ENCODE assay signal across 16 cellular contexts in the genomic region with DNA sequence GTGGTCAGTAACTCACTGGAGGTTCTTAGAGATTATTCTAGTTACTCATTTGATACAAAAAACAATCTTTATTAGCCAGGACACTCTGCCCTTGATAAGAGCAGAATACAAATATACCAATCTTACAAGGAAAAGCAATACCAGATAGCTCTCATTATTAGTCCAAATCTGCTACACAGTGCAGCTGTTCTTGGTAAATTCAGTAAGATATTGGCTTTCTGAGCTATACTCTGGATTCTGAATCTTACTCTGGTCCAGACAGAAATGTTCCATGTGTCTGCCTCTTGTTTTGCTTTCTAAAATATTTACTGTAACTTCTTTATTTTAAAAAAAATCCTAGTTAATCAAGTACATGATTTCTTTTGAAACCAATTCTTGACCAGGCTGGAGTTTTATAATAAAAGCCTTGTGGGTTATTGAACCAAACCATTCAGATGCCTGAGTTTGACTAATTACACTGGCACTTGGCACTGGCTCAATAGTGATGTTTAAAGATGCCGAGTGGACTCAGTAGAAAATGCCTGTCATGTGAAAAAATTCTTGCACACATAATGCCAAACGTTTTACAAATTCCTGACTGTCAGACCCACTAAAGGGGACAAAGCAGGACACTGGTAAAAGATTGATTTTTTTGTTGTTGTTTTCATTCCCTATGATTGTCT.
A peak's percentile ranks its signal among the peaks of the same experiment; 100 is the strongest.
DNase-seq lines count a peak whose midpoint lies in the region; ATAC-seq and TF ChIP-seq lines count a peak whose summit lies in the region.
"Had no signal": no experiment of that assay in that cellular context is flagged by ENCODE, and none has a peak within 500 bp of the region (broad histone marks: within the 10 kb centered on the region; RNA-seq: fewer than 3 reads in every experiment).

No MANE protein-coding gene starts in this region.

- peak overlapping the region; percentile 93 for H4K5ac ChIP-seq in IMR-90 (ENCODE audit: low read depth, low read length)

- H2BK120ac ChIP-seq in IMR-90 (ENCODE audit: low read depth, low read length): peak overlapping the region; percentile 86

- TF ChIP-seq CTCF in IMR-90 (conservative IDR thresholded peaks at IDR 0.05; ENCODE audit: low read depth, low read length) (no peak), choroid plexus epithelial cell (conservative IDR thresholded peaks at IDR 0.05; ENCODE audit: low read depth, low read length) (no peak)

- peaks cover 10% of the 10 kb centered on the region for H3K27me3 Mint-ChIP-seq in activated naive CD8-positive, alpha-beta T cell treated with anti-CD3 and anti-CD28 coated beads for 36 hours

- peak overlapping the region; percentile 83; the same call in 1 of the 2 replicates for H2BK20ac ChIP-seq in IMR-90 (ENCODE audit: low read depth, low read length)

- H3K9me3 Mint-ChIP-seq in activated naive CD8-positive, alpha-beta T cell treated with anti-CD3 and anti-CD28 coated beads for 36 hours: no peaks in the 10 kb centered on the region
- H3K9me3 Mint-ChIP-seq: activated T-helper 1 cell treated with anti-CD3 and anti-CD28 coated beads, Interleukin-12 subunit alpha, Interleukin-12 subunit beta, Interleukin-2, Interleukin-4 antibody, amounts not matched to agents 30 ng/mL and 10 ng/mL and 1 ng/mL, durations not matched to agents 14 hours and 24 hours and 36 hours had no signal

- peak overlapping the region; percentile 55 for H4K91ac ChIP-seq in IMR-90 (ENCODE audit: insufficient read depth, low read depth, low read length)

- 0 out of 2 replicates have a peak, but pooled peaks cover 2% of the 10 kb centered on the region for H3K9me3 ChIP-seq in IMR-90 (ENCODE audit: control insufficient read depth, insufficient read depth, low read length)
- H3K9me3 ChIP-seq: ovary had no signal

- POLR2A ChIA-PET in IMR-90 (lab: Charles Lee; ENCODE audit: unreplicated experiment): interaction anchor here (0.5 kb wide), 1 partner anchor 9 kb away, joined by 3 read pairs; no protein-coding TSS in a partner anchor

- no peak overlapping the region for H2AK9ac ChIP-seq in IMR-90 (replicated peaks; ENCODE audit: low read depth, low read length, poor library complexity)

- H3K4me3 ChIP-seq in IMR-90 (ENCODE audit: insufficient read depth, low read depth, low read length) (no peak overlapping the region), choroid plexus epithelial cell (ENCODE audit: low read depth, low read length) (no peak overlapping the region)
- H3K4me3 ChIP-seq: ovary, SK-N-MC had no signal

- H3K14ac ChIP-seq in IMR-90 (replicated peaks; ENCODE audit: low read depth, low read length): peak overlapping the region; percentile 58

- no peaks in the 10 kb centered on the region for H3K36me3 ChIP-seq in IMR-90 (ENCODE audit: control insufficient read depth, insufficient read depth, low read length)
- H3K36me3 ChIP-seq: ovary had no signal

- H3K27ac Mint-ChIP-seq in activated naive CD8-positive, alpha-beta T cell treated with anti-CD3 and anti-CD28 coated beads for 36 hours: no peak overlapping the region
- H3K27ac Mint-ChIP-seq: activated T-helper 1 cell treated with anti-CD3 and anti-CD28 coated beads, Interleukin-12 subunit alpha, Interleukin-12 subunit beta, Interleukin-2, Interleukin-4 antibody, amounts not matched to agents 30 ng/mL and 10 ng/mL and 1 ng/mL, durations not matched to agents 14 hours and 24 hours and 36 hours had no signal

- peak overlapping the region; percentile 80; the same call in 1 of the 2 replicates for H3K9ac ChIP-seq in IMR-90 (ENCODE audit: low read depth, low read length)

- peaks cover 16% of the 10 kb centered on the region for H3K4me1 ChIP-seq in IMR-90 (ENCODE audit: control insufficient read depth, insufficient read depth, low read length)

- intact Hi-C loops in IMR-90 (cut with micrococcal nuclease): loop anchor here (5.0 kb wide), 2 partner anchors 61 to 241 kb away; a partner anchor contains a TSS

- no peak overlapping the region for H2AFZ ChIP-seq in IMR-90 (replicated peaks; ENCODE audit: low read length, poor library complexity)

- peak overlapping the region; percentile 1; the same call in 2 of the 3 replicates for H2BK15ac ChIP-seq in IMR-90 (ENCODE audit: low read depth, low read length)

- CTCF ChIA-PET in IMR-90 (lab: Yijun Ruan, JAX): interaction anchor here (0.6 to 2.9 kb wide), 3 partner anchors 14 to 90 kb away, joined by 3 to 9 read pairs (median 6); no protein-coding TSS in a partner anchor

- H3K27ac ChIP-seq in IMR-90 (ENCODE audit: insufficient read depth, low read length): peak overlapping the region; percentile 90
- H3K27ac ChIP-seq: HL-60, ovary, SK-N-MC had no signal

- H3K56ac ChIP-seq in IMR-90 (ENCODE audit: extremely low read depth, insufficient read depth, low read length): peak overlapping the region; percentile 52

- ATAC-seq in IMR-90 (ENCODE audit: low read depth): no peak
- ATAC-seq in HG02840 (IDR thresholded peaks at IDR 0.05; ENCODE audit: low FRiP score, unreplicated experiment): no peak
- ATAC-seq in HG03045 (IDR thresholded peaks at IDR 0.05; ENCODE audit: unreplicated experiment): no peak
- ATAC-seq in HG03095 (IDR thresholded peaks at IDR 0.05; ENCODE audit: unreplicated experiment): no peak
- ATAC-seq: stimulated activated naive CD8-positive, alpha-beta T cell treated with anti-CD3 and anti-CD28 coated beads, Interleukin-15, Interleukin-2, amounts not matched to agents 100 U/mL and 50 U/mL, for 24 hours had no signal

- H3K4me1 Mint-ChIP-seq in activated naive CD8-positive, alpha-beta T cell treated with anti-CD3 and anti-CD28 coated beads for 36 hours: no peaks in the 10 kb centered on the region

- H3K18ac ChIP-seq in IMR-90 (ENCODE audit: low read depth, low read length): peak overlapping the region; percentile 97

- peak overlapping the region; percentile 62; the same call in 1 of the 2 replicates for H3K23ac ChIP-seq in IMR-90 (ENCODE audit: low read depth, low read length)

- H2AK5ac ChIP-seq in IMR-90 (ENCODE audit: low read depth, low read length): no peak overlapping the region

- no CpG with 5 or more reads among the region's 2 CpGs for WGBS in IMR-90 (ENCODE audit: extremely low coverage in 2 of 2, insufficient read length in 1 of 2), 2 experiments

- no TSS peak for BruUV-seq in IMR-90 (replicated peaks; lab: Mats Ljungman, UMichigan)

- no peak for TF ChIP-seq RAD21 in IMR-90 (IDR thresholded peaks at IDR 0.05; ENCODE audit: low read length)

- H3K79me1 ChIP-seq in IMR-90 (ENCODE audit: low read depth in 1 of 2, low read length in 2 of 2): no peaks in the 10 kb centered on the region

- peak overlapping the region; percentile 92 for H2BK5ac ChIP-seq in IMR-90 (ENCODE audit: low read depth, low read length, poor library complexity, severe bottlenecking)

- peak overlapping the region; percentile 71 to 74; a peak in 3 of 4 replicates for H4K8ac ChIP-seq in IMR-90 (ENCODE audit: low read depth in 2 of 2, low read length in 2 of 2)

- H3K9me1 ChIP-seq in IMR-90 (ENCODE audit: insufficient read depth, low read length): peaks cover 3% of the 10 kb centered on the region; the same call in 1 of the 2 replicates

- H3K4me2 ChIP-seq in IMR-90 (ENCODE audit: low read depth, low read length): peak overlapping the region; percentile 53; the same call in 1 of the 2 replicates

- no peaks in the 10 kb centered on the region for H3K27me3 ChIP-seq in IMR-90 (ENCODE audit: control insufficient read depth, insufficient read depth, low read length)
- H3K27me3 ChIP-seq: ovary had no signal

- H3K4ac ChIP-seq in IMR-90 (ENCODE audit: low read depth, low read length): peak overlapping the region; percentile 62; the same call in 1 of the 2 replicates

- no peaks in the 10 kb centered on the region for H4K20me1 ChIP-seq in IMR-90 (ENCODE audit: insufficient read depth, low read length)

- no peaks in the 10 kb centered on the region for H3K36me3 Mint-ChIP-seq in activated naive CD8-positive, alpha-beta T cell treated with anti-CD3 and anti-CD28 coated beads for 36 hours

- no peak for TF ChIP-seq POLR2A in IMR-90 (IDR thresholded peaks at IDR 0.05; ENCODE audit: low read depth, low read length)

- in situ Hi-C loops in IMR-90 (cut with MboI; ENCODE audit: low sequenced_read_pairs): no loop called here

- DNase-seq in COLO829 (ENCODE audit: low spot score) (peak; percentile 18), IMR-90 (peak; percentile 47), choroid plexus epithelial cell (ENCODE audit: low read depth) (peak; percentile 77), myocyte (ENCODE audit: low read depth) (peak; percentile 85)
- no peak for DNase-seq in activated naive CD8-positive, alpha-beta T cell treated with anti-CD3 and anti-CD28 coated beads for 36 hours
- DNase-seq: caudate nucleus; NCI-H1417 treated with DMSO at 0.1 percent for 48 hours; ovary; stimulated activated CD4-positive, alpha-beta T cell treated with anti-CD3 and anti-CD28 coated beads, Interleukin-2, amount 100 ng/mL, for 24 hours; stimulated activated naive CD8-positive, alpha-beta T cell treated with anti-CD3 and anti-CD28 coated beads, Interleukin-15, Interleukin-2, amounts not matched to agents 100 U/mL and 50 U/mL, for 24 hours had no signal

- H3K4me3 Mint-ChIP-seq in activated naive CD8-positive, alpha-beta T cell treated with anti-CD3 and anti-CD28 coated beads for 36 hours: no peak overlapping the region
- H3K4me3 Mint-ChIP-seq: activated T-helper 1 cell treated with anti-CD3 and anti-CD28 coated beads, Interleukin-12 subunit alpha, Interleukin-12 subunit beta, Interleukin-2, Interleukin-4 antibody, amounts not matched to agents 30 ng/mL and 10 ng/mL and 1 ng/mL, durations not matched to agents 14 hours and 24 hours and 36 hours had no signal

- dilution Hi-C loops in IMR-90 (cut with HindIII; ENCODE audit: low sequenced_read_pairs, unreplicated experiment): no loop called here

TF ChIP-seq in IMR-90, 13 proteins besides CTCF, POLR2A, EP300 and RAD21:
- TF ChIP-seq RCOR1 (IDR thresholded peaks at IDR 0.05; ENCODE audit: insufficient replicate concordance, low read length) (no peak), RFX5 (IDR thresholded peaks at IDR 0.05; ENCODE audit: low read depth, low read length) (no peak), MAZ (IDR thresholded peaks at IDR 0.05; ENCODE audit: borderline replicate concordance, low read depth, low read length) (no peak), FOS (IDR thresholded peaks at IDR 0.05; ENCODE audit: low read depth, low read length) (no peak)
